Comparison of ENCODE assay signal across 9 cellular contexts in genomic region chr19:32318884-32319520, GRCh38. TPM values are rescaled to one million over a fixed set of nuclear protein-coding genes. Genes with fewer than 3 reads are reported as not detected.
DNase-seq lines count a peak whose midpoint lies in the region; ATAC-seq, FAIRE-seq and TF ChIP-seq lines count a peak whose summit lies in the region.
"Had no signal": no experiment of that assay in that cellular context is flagged by ENCODE, and none has a peak within 500 bp of the region (broad histone marks: within the 10 kb centered on the region; RNA-seq: fewer than 3 reads in every experiment).

No MANE protein-coding gene starts in this region.

- ATAC-seq in GM19397 (IDR thresholded peaks at IDR 0.05; ENCODE audit: unreplicated experiment) (no peak), HG02759 (IDR thresholded peaks at IDR 0.05; ENCODE audit: unreplicated experiment) (no peak), HG03520 (IDR thresholded peaks at IDR 0.05; ENCODE audit: unreplicated experiment) (no peak)

- H3K27me3 ChIP-seq in ascending aorta = no peaks in the 10 kb centered on the region

- H3K4me3 Mint-ChIP-seq in HFFc6 (no peak overlapping the region), mesothelial cell of epicardium (no peak overlapping the region)

- no peak overlapping the region for H3K27ac ChIP-seq in ascending aorta
- H3K27ac ChIP-seq: SK-N-MC had no signal

- H3K27me3 Mint-ChIP-seq in HFFc6 (ENCODE audit: insufficient read depth) = peaks cover 26% of the 10 kb centered on the region
- H3K27me3 Mint-ChIP-seq in mesothelial cell of epicardium (ENCODE audit: low read depth) = peaks cover 8% of the 10 kb centered on the region

- H3K27ac Mint-ChIP-seq in HFFc6 (no peak overlapping the region), mesothelial cell of epicardium (peak overlapping the region; percentile 26)

- DNase-seq in D721Med (ENCODE audit: insufficient read length, low spot score) (no peak), HFFc6 (no peak), astrocyte of the spinal cord (ENCODE audit: low read depth, low spot score) (no peak), mesothelial cell of epicardium (ENCODE audit: low spot score in 2 of 2, unreplicated experiment in 2 of 2) (peak in 1 of 2 experiments; percentile 34), ascending aorta (ENCODE audit: low spot score in 2 of 2) (no peak)

- no peaks in the 10 kb centered on the region for H3K9me3 ChIP-seq in ascending aorta

- in situ Hi-C loops in astrocyte of the spinal cord (cut with HindIII; ENCODE audit: low sequenced_read_pairs) = no loop called here

- intact Hi-C loops in ascending aorta (cut with DNase I) = no loop called here

- FAIRE-seq in D721Med (lab: Jason Lieb, UNC) = no peak

- no peak overlapping the region for H3K4me3 ChIP-seq in astrocyte of the spinal cord (ENCODE audit: low read depth, low read length)
- H3K4me3 ChIP-seq in ascending aorta = no peak overlapping the region
- H3K4me3 ChIP-seq: SK-N-MC had no signal

- H3K9me3 Mint-ChIP-seq in HFFc6 (no peaks in the 10 kb centered on the region), mesothelial cell of epicardium (no peaks in the 10 kb centered on the region)

- no peaks in the 10 kb centered on the region for H3K4me1 Mint-ChIP-seq in HFFc6 (ENCODE audit: low read depth)
- H3K4me1 Mint-ChIP-seq in mesothelial cell of epicardium = peaks cover 8% of the 10 kb centered on the region

- no peaks in the 10 kb centered on the region for H3K36me3 ChIP-seq in ascending aorta

- H3K4me1 ChIP-seq in ascending aorta = no peaks in the 10 kb centered on the region

- TF ChIP-seq CTCF in D721Med (IDR thresholded peaks at IDR 0.05; ENCODE audit: insufficient read depth, missing control alignments) (peak; percentile 38), HFFc6 (IDR thresholded peaks at IDR 0.05) (peak; percentile 55), astrocyte of the spinal cord (IDR thresholded peaks at IDR 0.05; ENCODE audit: low read depth, low read length) (peak; percentile 7), mesothelial cell of epicardium (IDR thresholded peaks at IDR 0.05; ENCODE audit: unreplicated experiment) (no peak), ascending aorta (IDR thresholded peaks at IDR 0.05) (peak in 1 of 3 experiments; percentile 36)

- no peaks in the 10 kb centered on the region for H3K36me3 Mint-ChIP-seq in HFFc6 (ENCODE audit: low read depth)
- H3K36me3 Mint-ChIP-seq in mesothelial cell of epicardium = no peaks in the 10 kb centered on the region

RNA-seq across cellular contexts. Expression of gene ZNF507, which starts 26.4 kb away (rescaled TPM):
- total RNA-seq in HFFc6 (2021; fragmentation: NEBNext Ultra II Directional; extraction: Animal tissue kit (Norgen Biotek cat#: 25700)) = 10 to 100 TPM; 13.0 to 18.3 (median 16.0) TPM
- total RNA-seq in mesothelial cell of epicardium (33.4 to 34.1 TPM (median 33.6 TPM) in 3 replicates), ascending aorta (6.4 TPM)
